In genomic region chr17:6913608-6914443, GRCh38 we compare ENCODE assay signal across 8 cellular contexts.
DNase-seq lines count a peak whose midpoint lies in the region; ATAC-seq and TF ChIP-seq lines count a peak whose summit lies in the region.

No MANE protein-coding gene starts in this region.

- peaks cover 3% of the 10 kb centered on the region for H3K4me1 ChIP-seq in stomach smooth muscle (ENCODE audit: control insufficient read depth, insufficient read depth, low read length)

- no peak overlapping the region for H3K27ac Mint-ChIP-seq in activated T-helper 2 cell treated with anti-CD3 and anti-CD28 coated beads, Interferon-gamma antibody, Interleukin-2, Interleukin-4, amounts not matched to agents 10 μg/mL and 5 μg/mL and 100 μg/mL, durations not matched to agents 14 hours and 24 hours and 36 hours

- TF ChIP-seq CTCF in RWPE1 (conservative IDR thresholded peaks at IDR 0.05; ENCODE audit: low read depth) (peak; percentile 83), foreskin fibroblast (IDR thresholded peaks at IDR 0.05; ENCODE audit: low read depth, low read length) (peak; percentile 65)

- H3K9ac ChIP-seq in stomach smooth muscle (ENCODE audit: low read length in 2 of 2): no peak overlapping the region

- ATAC-seq in GM18909 (IDR thresholded peaks at IDR 0.05; ENCODE audit: poor library complexity, unreplicated experiment): no peak

- intact Hi-C loops in activated T-helper 2 cell treated with anti-CD3 and anti-CD28 coated beads, Interferon-gamma antibody, Interleukin-2, Interleukin-4, amounts not matched to agents 10 μg/mL and 5 μg/mL and 100 μg/mL, durations not matched to agents 14 hours and 24 hours and 36 hours (cut with micrococcal nuclease): loop anchor here (1.0 to 5.0 kb wide), 2 partner anchors 91 to 223 kb away; no protein-coding TSS in a partner anchor

- peak overlapping the region; percentile 65 for H3K4me3 Mint-ChIP-seq in activated T-helper 2 cell treated with anti-CD3 and anti-CD28 coated beads, Interferon-gamma antibody, Interleukin-2, Interleukin-4, amounts not matched to agents 10 μg/mL and 5 μg/mL and 100 μg/mL, durations not matched to agents 14 hours and 24 hours and 36 hours (ENCODE audit: low read depth)

- POLR2A ChIA-PET in RWPE1 (lab: Yijun Ruan, JAX; ENCODE audit: low non-redundant PET): no interaction called here

- H3K4me3 ChIP-seq in foreskin fibroblast (ENCODE audit: low read depth in 1 of 2, low read length in 2 of 2): no peak overlapping the region
- peak overlapping the region; percentile 38 to 49 for H3K4me3 ChIP-seq in stomach smooth muscle (ENCODE audit: low read length in 2 of 2)

- no peaks in the 10 kb centered on the region for H3K36me3 ChIP-seq in stomach smooth muscle (ENCODE audit: control insufficient read depth in 2 of 2, insufficient read depth in 2 of 2, low read length in 2 of 2)

- peaks cover 27% of the 10 kb centered on the region for H3K27me3 Mint-ChIP-seq in activated T-helper 2 cell treated with anti-CD3 and anti-CD28 coated beads, Interferon-gamma antibody, Interleukin-2, Interleukin-4, amounts not matched to agents 10 μg/mL and 5 μg/mL and 100 μg/mL, durations not matched to agents 14 hours and 24 hours and 36 hours (ENCODE audit: low read depth)

- peaks cover 30% of the 10 kb centered on the region for H3K4me1 Mint-ChIP-seq in activated T-helper 2 cell treated with anti-CD3 and anti-CD28 coated beads, Interferon-gamma antibody, Interleukin-2, Interleukin-4, amounts not matched to agents 10 μg/mL and 5 μg/mL and 100 μg/mL, durations not matched to agents 14 hours and 24 hours and 36 hours (ENCODE audit: low read depth)

- H3K27ac ChIP-seq in RWPE1 (no peak overlapping the region), stomach smooth muscle (ENCODE audit: low read length) (no peak overlapping the region)

- peaks cover 10 to 19% of the 10 kb centered on the region in 2 donors for H3K27me3 ChIP-seq in stomach smooth muscle (ENCODE audit: control insufficient read depth in 1 of 2, insufficient read depth in 2 of 2, low read length in 2 of 2)

- H3K9me3 Mint-ChIP-seq in activated T-helper 2 cell treated with anti-CD3 and anti-CD28 coated beads, Interferon-gamma antibody, Interleukin-2, Interleukin-4, amounts not matched to agents 10 μg/mL and 5 μg/mL and 100 μg/mL, durations not matched to agents 14 hours and 24 hours and 36 hours: no peaks in the 10 kb centered on the region

- no peaks in the 10 kb centered on the region for H3K9me3 ChIP-seq in stomach smooth muscle (ENCODE audit: control insufficient read depth in 2 of 2, low read length in 2 of 2)

- DNase-seq in Ammon's horn (ENCODE audit: low spot score) (peak; percentile 73), HPDE6-E6E7 (ENCODE audit: extremely low spot score) (peak; percentile 41), RWPE1 (ENCODE audit: low spot score) (peak; percentile 70), foreskin fibroblast (peak; percentile 26 to 73), occipital lobe (lab: John Stamatoyannopoulos, UW) (peak; percentile 33)
- DNase-seq in activated T-helper 2 cell treated with anti-CD3 and anti-CD28 coated beads, Interferon-gamma antibody, Interleukin-2, Interleukin-4, amounts not matched to agents 10 μg/mL and 5 μg/mL and 100 μg/mL, durations not matched to agents 14 hours and 24 hours and 36 hours (ENCODE audit: low spot score): peak; percentile 55

- CTCF ChIA-PET in RWPE1 (lab: Yijun Ruan, JAX): interaction anchor here (0.6 to 3.2 kb wide), 18 partner anchors 9 to 792 kb away, joined by 3 to 49 read pairs (median 4); partner anchors contain the start of genes ALOX12 and RNASEK

- no peaks in the 10 kb centered on the region for H3K36me3 Mint-ChIP-seq in activated T-helper 2 cell treated with anti-CD3 and anti-CD28 coated beads, Interferon-gamma antibody, Interleukin-2, Interleukin-4, amounts not matched to agents 10 μg/mL and 5 μg/mL and 100 μg/mL, durations not matched to agents 14 hours and 24 hours and 36 hours (ENCODE audit: low read depth)

Comparison
In these comparisons a context has a peak if more than half of its experiments do, and no peak if none do; other contexts are left out.
1. H3K4me3 ChIP-seq: peak in stomach smooth muscle (2 of 2); none in foreskin fibroblast (0 of 2).
2. Peak in every context shown above with its lines, with median percentiles within 50 percentile points of each other: DNase-seq.